Comparison of ENCODE assay signal across 9 cellular contexts in genomic region chr15:35306361-35306981, GRCh38.
DNase-seq lines count a peak whose midpoint lies in the region; ATAC-seq and TF ChIP-seq lines count a peak whose summit lies in the region.
"Had no signal": no experiment of that assay in that cellular context is flagged by ENCODE, and none has a peak within 500 bp of the region (broad histone marks: within the 10 kb centered on the region; RNA-seq: fewer than 3 reads in every experiment).

No MANE protein-coding gene starts in this region.

- no peak for TF ChIP-seq CTCF in choroid plexus epithelial cell (conservative IDR thresholded peaks at IDR 0.05; ENCODE audit: low read depth, low read length)
- no peak for TF ChIP-seq CTCF in lung (IDR thresholded peaks at IDR 0.05; ENCODE audit: control extremely low read depth, extremely low read depth)

- intact Hi-C loops in Right ventricle myocardium inferior (cut with DNase I), result loop anchor here (5.0 kb wide), 1 partner anchor 56 kb away; no protein-coding TSS in a partner anchor
- intact Hi-C loops in cardiac septum (cut with DNase I), result loop anchor here (1.0 kb wide), 1 partner anchor 56 kb away; no protein-coding TSS in a partner anchor

- H3K4me1 ChIP-seq in lung (ENCODE audit: control insufficient read depth in 2 of 2, insufficient read depth in 2 of 2, low read length in 2 of 2), result peaks cover 1 to 8% of the 10 kb centered on the region in 2 donors

- DNase-seq in Right ventricle myocardium inferior (ENCODE audit: missing footprints), result no peak
- DNase-seq in cardiac septum (ENCODE audit: low spot score), result no peak
- DNase-seq in choroid plexus epithelial cell (ENCODE audit: low read depth), result peak; percentile 59
- DNase-seq in lung (ENCODE audit: low spot score), result no peak
- DNase-seq in NCI-H1105 treated with DMSO at 0.1 percent for 48 hours (lab: John Stamatoyannopoulos, UW), result no peak
- DNase-seq in stimulated activated naive CD8-positive, alpha-beta T cell treated with anti-CD3 and anti-CD28 coated beads, Interleukin-15, Interleukin-2, amounts not matched to agents 100 U/mL and 50 U/mL, for 24 hours, result no peak
- no peak for DNase-seq in SIG-M5 (lab: John Stamatoyannopoulos, UW)
- DNase-seq in NAMALWA (ENCODE audit: low spot score), result no peak
- DNase-seq: activated naive CD8-positive, alpha-beta T cell treated with anti-CD3 and anti-CD28 coated beads, Interleukin-2, amount 10 ng/mL, durations not matched to agents 7 days and 5 days had no signal

- H3K36me3 ChIP-seq in lung (ENCODE audit: control insufficient read depth in 2 of 2, insufficient read depth in 2 of 2, low read length in 2 of 2), result no peaks in the 10 kb centered on the region

- H3K4me3 ChIP-seq in choroid plexus epithelial cell (ENCODE audit: low read depth, low read length) (no peak overlapping the region), lung (no peak overlapping the region)

- no peaks in the 10 kb centered on the region for H3K9me3 ChIP-seq in lung (ENCODE audit: control insufficient read depth in 2 of 2, insufficient read depth in 1 of 2, low read length in 1 of 2)

- 42 to 61% methylated on average over 4 of the region's 4 CpGs for WGBS in lung, 2 donors

- peak; percentile 52 for ATAC-seq in Right ventricle myocardium inferior
- peak; percentile 47 for ATAC-seq in lung (ENCODE audit: insufficient read depth, low FRiP score)
- ATAC-seq in stimulated activated naive CD8-positive, alpha-beta T cell treated with anti-CD3 and anti-CD28 coated beads, Interleukin-15, Interleukin-2, amounts not matched to agents 100 U/mL and 50 U/mL, for 24 hours, result no peak

- H3K27me3 ChIP-seq in lung (ENCODE audit: control insufficient read depth, insufficient read depth), result no peaks in the 10 kb centered on the region

- peak overlapping the region; percentile 48 to 56 for H3K27ac ChIP-seq in lung (ENCODE audit: low read depth in 1 of 2, low read length in 1 of 2)
